18 cellular contexts compared by ENCODE assay signal in the genomic region with DNA sequence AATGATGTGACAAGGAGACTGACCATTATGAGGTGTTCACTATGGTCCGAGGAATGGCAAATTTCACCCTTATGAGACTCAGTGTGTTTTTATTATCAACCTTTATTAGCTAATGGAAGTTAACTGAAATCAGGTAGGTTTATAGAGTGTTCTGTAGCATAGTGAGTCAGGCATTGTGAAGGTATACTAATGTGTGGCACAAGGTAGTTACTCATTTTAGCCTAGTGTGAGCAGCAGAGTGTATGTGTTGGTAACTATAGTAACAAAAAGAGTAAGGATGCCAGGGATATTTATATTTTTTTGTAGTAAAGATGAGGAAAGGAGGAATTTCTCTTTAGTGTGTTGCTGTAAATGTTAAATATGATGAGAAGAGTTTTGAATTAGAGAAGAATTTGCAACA. TPM values are rescaled to one million over a fixed set of nuclear protein-coding genes. Genes with fewer than 3 reads are reported as not detected.
A peak's percentile ranks its signal among the peaks of the same experiment; 100 is the strongest.
DNase-seq lines count a peak whose midpoint lies in the region; ATAC-seq and TF ChIP-seq lines count a peak whose summit lies in the region.
"Had no signal": no experiment of that assay in that cellular context is flagged by ENCODE, and none has a peak within 500 bp of the region (broad histone marks: within the 10 kb centered on the region; RNA-seq: fewer than 3 reads in every experiment).

No MANE protein-coding gene starts in this region.

- no peak for TF ChIP-seq CTCF in Calu3 (IDR thresholded peaks at IDR 0.05; ENCODE audit: unreplicated experiment)
- TF ChIP-seq CTCF in endothelial cell (IDR thresholded peaks at IDR 0.05; ENCODE audit: unreplicated experiment), result no peak
- TF ChIP-seq CTCF in omental fat pad (IDR thresholded peaks at IDR 0.05), result no peak

- DNase-seq in Calu3 (no peak), endothelial cell (ENCODE audit: low spot score) (no peak), omental fat pad (ENCODE audit: low spot score) (no peak), NCI-H82 (lab: John Stamatoyannopoulos, UW) (no peak), A172 (ENCODE audit: low spot score) (no peak), HuH-7.5 (ENCODE audit: low spot score) (no peak), NCI-H524 (lab: John Stamatoyannopoulos, UW) (no peak)
- DNase-seq: activated CD4-positive, alpha-beta T cell treated with anti-CD3 and anti-CD28 coated beads for 48 hours; activated naive CD4-positive, alpha-beta T cell treated with anti-CD3 and anti-CD28 coated beads, Interleukin-2, amount 50 U/mL, for 16 hours; NCI-H1930; NCI-H524 treated with DMSO at 0.1 percent for 48 hours; stimulated activated CD4-positive, alpha-beta T cell treated with anti-CD3 and anti-CD28 coated beads, Interleukin-4, amount 100 ng/mL, for 1 hour; testis had no signal

- intact Hi-C loops in Calu3 (cut with micrococcal nuclease; ENCODE audit: unreplicated experiment), result no loop called here

- peaks cover 52% of the 10 kb centered on the region for H3K36me3 Mint-ChIP-seq in Calu3 (ENCODE audit: insufficient read depth, unreplicated experiment)
- H3K36me3 Mint-ChIP-seq in activated T-helper 17 cell treated with anti-CD3 and anti-CD28 coated beads, Interleukin-2, amount 50 U/mL, for 72 hours (ENCODE audit: low read depth), result no peaks in the 10 kb centered on the region
- H3K36me3 Mint-ChIP-seq in endothelial cell (ENCODE audit: low read depth, unreplicated experiment), result no peaks in the 10 kb centered on the region

- H3K4me3 Mint-ChIP-seq in Calu3 (ENCODE audit: low read depth, unreplicated experiment) (no peak overlapping the region), endothelial cell (ENCODE audit: unreplicated experiment) (no peak overlapping the region)
- no peak overlapping the region for H3K4me3 Mint-ChIP-seq in activated T-helper 17 cell treated with anti-CD3 and anti-CD28 coated beads, Interleukin-2, amount 50 U/mL, for 72 hours
- H3K4me3 Mint-ChIP-seq: memory B cell, neural crest cell had no signal

- H3K27ac Mint-ChIP-seq in Calu3 (ENCODE audit: unreplicated experiment) (peak overlapping the region; percentile 74), endothelial cell (ENCODE audit: unreplicated experiment) (peak overlapping the region; percentile 15)
- no peak overlapping the region for H3K27ac Mint-ChIP-seq in activated T-helper 17 cell treated with anti-CD3 and anti-CD28 coated beads, Interleukin-2, amount 50 U/mL, for 72 hours
- H3K27ac Mint-ChIP-seq: memory B cell had no signal

- CTCF ChIA-PET in Calu3 (lab: Charles Lee), result no interaction called here

- ATAC-seq in activated T-helper 17 cell treated with anti-CD3 and anti-CD28 coated beads, Interleukin-2, amount 50 U/mL, for 72 hours (replicated peaks), result peak; percentile 42
- peak; percentile 56 for ATAC-seq in omental fat pad (ENCODE audit: low FRiP score)
- ATAC-seq: HCT116, sciatic nerve had no signal

- H3K9me3 Mint-ChIP-seq in Calu3 (ENCODE audit: low read depth, unreplicated experiment) (no peaks in the 10 kb centered on the region), endothelial cell (ENCODE audit: unreplicated experiment) (no peaks in the 10 kb centered on the region)
- no peaks in the 10 kb centered on the region for H3K9me3 Mint-ChIP-seq in activated T-helper 17 cell treated with anti-CD3 and anti-CD28 coated beads, Interleukin-2, amount 50 U/mL, for 72 hours
- H3K9me3 Mint-ChIP-seq: memory B cell had no signal

- peaks cover 73% of the 10 kb centered on the region for H3K4me1 Mint-ChIP-seq in Calu3 (ENCODE audit: low read depth, unreplicated experiment)
- peaks cover 21% of the 10 kb centered on the region for H3K4me1 Mint-ChIP-seq in activated T-helper 17 cell treated with anti-CD3 and anti-CD28 coated beads, Interleukin-2, amount 50 U/mL, for 72 hours
- H3K4me1 Mint-ChIP-seq in endothelial cell (ENCODE audit: unreplicated experiment), result peaks cover 19% of the 10 kb centered on the region

- no TSS peak for BruUV-seq in Calu3 (replicated peaks; lab: Mats Ljungman, UMichigan)

- H3K27me3 Mint-ChIP-seq in Calu3 (ENCODE audit: unreplicated experiment), result no peaks in the 10 kb centered on the region
- H3K27me3 Mint-ChIP-seq in activated T-helper 17 cell treated with anti-CD3 and anti-CD28 coated beads, Interleukin-2, amount 50 U/mL, for 72 hours, result no peaks in the 10 kb centered on the region
- H3K27me3 Mint-ChIP-seq in endothelial cell (ENCODE audit: unreplicated experiment), result peaks cover 3% of the 10 kb centered on the region
- H3K27me3 Mint-ChIP-seq: memory B cell had no signal

RNA-seq across cellular contexts. Expression of a gene that starts 12.0 kb away (rescaled TPM):
- total RNA-seq in Calu3 (2022), result 122 and 129 TPM in 2 replicates
- 10 to 100 TPM; 16.3 to 22.7 TPM for total RNA-seq in activated T-helper 17 cell treated with anti-CD3 and anti-CD28 coated beads, Interleukin-2, amount 50 U/mL, for 72 hours
- total RNA-seq in endothelial cell (ENCODE audit: unreplicated experiment), result 83.5 TPM
- 100 to 1,000 TPM; 119 to 168 (median 146) TPM for total RNA-seq in omental fat pad
- total RNA-seq in A172 (2014; rRNA removed; shearing (Covaris generic)), result 14.1 and 17.5 TPM in 2 replicates
